In the genomic region with DNA sequence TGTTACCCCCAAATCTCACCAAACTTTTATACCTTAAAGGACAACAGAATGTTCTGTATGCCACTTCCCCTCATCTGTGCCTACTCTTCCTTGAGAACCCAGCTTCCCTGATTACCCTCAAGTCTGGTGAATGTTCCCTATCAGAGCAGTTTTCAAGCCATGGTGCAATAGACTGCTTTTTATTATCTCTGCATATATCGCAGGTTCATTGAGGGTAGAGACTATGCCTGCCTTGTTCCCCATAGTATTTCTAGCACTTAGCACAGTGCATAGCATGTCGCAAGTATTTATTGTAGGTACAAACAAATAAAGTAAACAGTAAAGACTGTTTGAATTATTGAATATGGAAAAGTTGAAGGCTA, we compare ENCODE assay signal across 10 cellular contexts.
DNase-seq lines count a peak whose midpoint lies in the region; TF ChIP-seq lines count a peak whose summit lies in the region.
"Had no signal": no experiment of that assay in that cellular context is flagged by ENCODE, and none has a peak within 500 bp of the region (broad histone marks: within the 10 kb centered on the region; RNA-seq: fewer than 3 reads in every experiment).

No MANE protein-coding gene starts in this region.

- TF ChIP-seq CTCF in Loucy (conservative IDR thresholded peaks at IDR 0.05; ENCODE audit: low read length): no peak
- TF ChIP-seq CTCF in fibroblast of pulmonary artery (IDR thresholded peaks at IDR 0.05; ENCODE audit: low read length, missing control alignments): no peak
- no peak for TF ChIP-seq CTCF in stomach (IDR thresholded peaks at IDR 0.05)

- H3K27ac ChIP-seq in stomach: peak overlapping the region; percentile 43 to 86 (median 68)

- peaks cover 44% of the 10 kb centered on the region for H3K36me3 Mint-ChIP-seq in T-helper 1 cell treated with Interleukin-12 subunit alpha and Interleukin-12 subunit beta and Interleukin-4 antibody, amounts not matched to agents 30 μg/mL and 1 μg/mL, for 36 hours (ENCODE audit: low read depth)

- no peaks in the 10 kb centered on the region for H3K27me3 Mint-ChIP-seq in T-helper 1 cell treated with Interleukin-12 subunit alpha and Interleukin-12 subunit beta and Interleukin-4 antibody, amounts not matched to agents 30 μg/mL and 1 μg/mL, for 36 hours (ENCODE audit: low read depth)

- peak overlapping the region; percentile 94 for H3K27ac Mint-ChIP-seq in T-helper 1 cell treated with Interleukin-12 subunit alpha and Interleukin-12 subunit beta and Interleukin-4 antibody, amounts not matched to agents 30 μg/mL and 1 μg/mL, for 36 hours

- DNase-seq in T-helper 1 cell: no peak
- no peak for DNase-seq in fibroblast of pulmonary artery (ENCODE audit: low read depth)
- no peak for DNase-seq in stomach
- no peak for DNase-seq in CD1c-positive myeloid dendritic cell (ENCODE audit: extremely low spot score)
- no peak for DNase-seq in hepatic stellate cell (ENCODE audit: low spot score)
- DNase-seq in activated CD4-positive, alpha-beta T cell treated with anti-CD3 and anti-CD28 coated beads, Interleukin-2, amount 50 U/mL, for 48 hours: no peak
- DNase-seq: activated CD8-positive, alpha-beta memory T cell treated with anti-CD3 and anti-CD28 coated beads, Interleukin-2, amount 50 U/mL, for 48 hours; left cardiac atrium had no signal

- intact Hi-C loops in stomach (cut with DNase I; ENCODE audit: low total_unique reads): no loop called here

- H3K79me2 ChIP-seq in Loucy (ENCODE audit: insufficient read depth, low read length): peaks cover 61% of the 10 kb centered on the region

- H2AFZ ChIP-seq in Loucy (ENCODE audit: low read length): no peak overlapping the region

- H3K4me3 ChIP-seq in Loucy (ENCODE audit: low read length, poor library complexity, severe bottlenecking) (peak overlapping the region; percentile 58), fibroblast of pulmonary artery (replicated peaks; ENCODE audit: low read depth, low read length) (peak overlapping the region; percentile 11), stomach (no peak overlapping the region)

- no peaks in the 10 kb centered on the region for H3K27me3 ChIP-seq in Loucy (ENCODE audit: insufficient read depth, low read length, poor library complexity, severe bottlenecking)
- no peaks in the 10 kb centered on the region for H3K27me3 ChIP-seq in stomach

- peak overlapping the region; percentile 79 for H3K4me3 Mint-ChIP-seq in T-helper 1 cell treated with Interleukin-12 subunit alpha and Interleukin-12 subunit beta and Interleukin-4 antibody, amounts not matched to agents 30 μg/mL and 1 μg/mL, for 36 hours

- peaks cover 24% of the 10 kb centered on the region; the same call in 1 of the 2 replicates for H3K36me3 ChIP-seq in Loucy (ENCODE audit: insufficient read depth, low read length)
- H3K36me3 ChIP-seq in stomach: peaks cover 0 to 13% (median 11%) of the 10 kb centered on the region in 4 donors

- WGBS in stomach, 5 donors: 23 to 42% (median 41%) methylated on average over 2 of the region's 2 CpGs

- no peaks in the 10 kb centered on the region for H3K9me3 ChIP-seq in Loucy (ENCODE audit: insufficient read depth, low read depth, low read length)
- H3K9me3 ChIP-seq in stomach: no peaks in the 10 kb centered on the region

- TF ChIP-seq EP300 in stomach (IDR thresholded peaks at IDR 0.05): no peak

- H3F3A ChIP-seq in Loucy (ENCODE audit: low read depth): 0 out of 2 replicates have a peak, but pooled peaks cover 5% of the 10 kb centered on the region

- H3K4me2 ChIP-seq in Loucy (ENCODE audit: low read depth, low read length, poor library complexity, severe bottlenecking): peak overlapping the region; percentile 81

- H3K4me1 ChIP-seq in Loucy (ENCODE audit: insufficient read depth, low read length, poor library complexity, severe bottlenecking): peaks cover 18% of the 10 kb centered on the region
- H3K4me1 ChIP-seq in stomach: peaks cover 7 to 49% (median 21%) of the 10 kb centered on the region in 4 donors

- H3K9me3 Mint-ChIP-seq in T-helper 1 cell treated with Interleukin-12 subunit alpha and Interleukin-12 subunit beta and Interleukin-4 antibody, amounts not matched to agents 30 μg/mL and 1 μg/mL, for 36 hours: no peaks in the 10 kb centered on the region

- H3K9ac ChIP-seq in Loucy (ENCODE audit: low read depth, low read length, poor library complexity, severe bottlenecking): peak overlapping the region; percentile 57

- H3K4me1 Mint-ChIP-seq in T-helper 1 cell treated with Interleukin-12 subunit alpha and Interleukin-12 subunit beta and Interleukin-4 antibody, amounts not matched to agents 30 μg/mL and 1 μg/mL, for 36 hours (ENCODE audit: low read depth): peaks cover 50% of the 10 kb centered on the region

- TF ChIP-seq POLR2A in stomach (IDR thresholded peaks at IDR 0.05): no peak

- no peaks in the 10 kb centered on the region for H3K9me2 ChIP-seq in Loucy (replicated peaks; ENCODE audit: low read depth, low read length)

- peaks cover 11% of the 10 kb centered on the region for H4K20me1 ChIP-seq in Loucy (ENCODE audit: insufficient read depth, low read length, poor library complexity, severe bottlenecking)

Comparison
In these comparisons a context has a peak if more than half of its experiments do, and no peak if none do; other contexts are left out.
1. H3K4me3 ChIP-seq: peak in Loucy (single experiment) and fibroblast of pulmonary artery (single experiment); none in stomach (0 of 4).